Comparison of ENCODE assay signal across 1 cellular context in the genomic region with DNA sequence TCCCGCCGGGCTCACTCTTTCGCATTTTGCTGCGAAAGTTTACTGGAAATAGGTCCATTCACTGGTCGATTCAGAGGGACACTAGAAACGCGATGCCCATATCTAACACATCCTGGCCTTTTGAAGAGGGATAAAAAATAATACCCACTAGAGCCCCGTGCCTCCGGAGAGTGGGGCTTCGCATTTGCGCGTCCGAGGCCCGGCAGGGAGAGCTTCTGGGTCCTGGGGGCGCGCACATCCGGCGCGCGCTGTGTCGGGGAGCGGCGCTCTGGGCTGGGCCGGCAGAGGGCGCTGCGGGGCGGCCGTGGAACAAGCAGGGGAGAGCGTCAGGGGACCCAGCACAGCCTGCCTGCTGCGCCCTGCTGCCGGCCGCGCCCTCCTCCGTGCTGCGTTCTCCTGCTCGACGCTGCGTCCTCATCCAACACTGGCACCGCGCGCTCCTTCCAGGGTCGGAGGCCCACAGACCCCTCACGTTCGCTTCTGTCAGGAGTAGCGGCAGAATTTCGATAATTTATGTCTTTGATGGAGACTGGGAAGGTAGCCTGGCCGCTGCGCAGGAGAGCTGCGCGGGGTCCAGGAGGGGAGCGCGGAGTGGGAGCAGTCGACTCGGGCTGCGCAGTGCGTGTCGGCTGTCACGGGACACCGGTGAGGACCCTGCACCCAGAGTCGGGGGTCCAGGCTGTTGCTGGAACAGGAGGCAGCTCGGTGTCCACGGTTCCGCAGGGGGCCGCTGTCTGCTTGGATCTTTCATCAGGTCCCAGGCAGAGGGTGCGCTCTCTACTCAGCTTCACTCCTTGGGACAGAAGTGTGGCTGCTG.
TF ChIP-seq lines count a peak whose summit lies in the region.

No MANE protein-coding gene starts in this region.

TF ChIP-seq in HepG2, 621 proteins besides CTCF, POLR2A, EP300 and RAD21 (continued from another document):
- TF ChIP-seq, protein P1, sequence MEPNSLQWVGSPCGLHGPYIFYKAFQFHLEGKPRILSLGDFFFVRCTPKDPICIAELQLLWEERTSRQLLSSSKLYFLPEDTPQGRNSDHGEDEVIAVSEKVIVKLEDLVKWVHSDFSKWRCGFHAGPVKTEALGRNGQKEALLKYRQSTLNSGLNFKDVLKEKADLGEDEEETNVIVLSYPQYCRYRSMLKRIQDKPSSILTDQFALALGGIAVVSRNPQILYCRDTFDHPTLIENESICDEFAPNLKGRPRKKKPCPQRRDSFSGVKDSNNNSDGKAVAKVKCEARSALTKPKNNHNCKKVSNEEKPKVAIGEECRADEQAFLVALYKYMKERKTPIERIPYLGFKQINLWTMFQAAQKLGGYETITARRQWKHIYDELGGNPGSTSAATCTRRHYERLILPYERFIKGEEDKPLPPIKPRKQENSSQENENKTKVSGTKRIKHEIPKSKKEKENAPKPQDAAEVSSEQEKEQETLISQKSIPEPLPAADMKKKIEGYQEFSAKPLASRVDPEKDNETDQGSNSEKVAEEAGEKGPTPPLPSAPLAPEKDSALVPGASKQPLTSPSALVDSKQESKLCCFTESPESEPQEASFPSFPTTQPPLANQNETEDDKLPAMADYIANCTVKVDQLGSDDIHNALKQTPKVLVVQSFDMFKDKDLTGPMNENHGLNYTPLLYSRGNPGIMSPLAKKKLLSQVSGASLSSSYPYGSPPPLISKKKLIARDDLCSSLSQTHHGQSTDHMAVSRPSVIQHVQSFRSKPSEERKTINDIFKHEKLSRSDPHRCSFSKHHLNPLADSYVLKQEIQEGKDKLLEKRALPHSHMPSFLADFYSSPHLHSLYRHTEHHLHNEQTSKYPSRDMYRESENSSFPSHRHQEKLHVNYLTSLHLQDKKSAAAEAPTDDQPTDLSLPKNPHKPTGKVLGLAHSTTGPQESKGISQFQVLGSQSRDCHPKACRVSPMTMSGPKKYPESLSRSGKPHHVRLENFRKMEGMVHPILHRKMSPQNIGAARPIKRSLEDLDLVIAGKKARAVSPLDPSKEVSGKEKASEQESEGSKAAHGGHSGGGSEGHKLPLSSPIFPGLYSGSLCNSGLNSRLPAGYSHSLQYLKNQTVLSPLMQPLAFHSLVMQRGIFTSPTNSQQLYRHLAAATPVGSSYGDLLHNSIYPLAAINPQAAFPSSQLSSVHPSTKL (CRISPR knock-in tag; IDR thresholded peaks at IDR 0.05): peak; percentile 44; the same call in 1 of the 2 replicates
- TF ChIP-seq THAP11 (CRISPR knock-in tag; IDR thresholded peaks at IDR 0.05): peak; percentile 36; the same call in 1 of the 2 replicates
- no peak for TF ChIP-seq SMAD1 (CRISPR knock-in tag; IDR thresholded peaks at IDR 0.05; ENCODE audit: borderline replicate concordance, low read depth)
- peak; percentile 49 for TF ChIP-seq YY1 (IDR thresholded peaks at IDR 0.05; ENCODE audit: insufficient read depth, insufficient replicate concordance, low read depth, low read length)
- no peak for TF ChIP-seq ZUFSP (CRISPR knock-in tag; IDR thresholded peaks at IDR 0.05; ENCODE audit: borderline replicate concordance)
- 0 out of 2 replicates have a peak, but pooled peaks have one; percentile 23 for TF ChIP-seq MYC (CRISPR knock-in tag; IDR thresholded peaks at IDR 0.05; ENCODE audit: borderline replicate concordance)
- peak; percentile 36; the same call in 1 of the 2 replicates for TF ChIP-seq ELF3 (CRISPR knock-in tag; IDR thresholded peaks at IDR 0.05)
- no peak for TF ChIP-seq NFKB2 (CRISPR knock-in tag; IDR thresholded peaks at IDR 0.05; ENCODE audit: borderline replicate concordance)
- TF ChIP-seq, protein P2, sequence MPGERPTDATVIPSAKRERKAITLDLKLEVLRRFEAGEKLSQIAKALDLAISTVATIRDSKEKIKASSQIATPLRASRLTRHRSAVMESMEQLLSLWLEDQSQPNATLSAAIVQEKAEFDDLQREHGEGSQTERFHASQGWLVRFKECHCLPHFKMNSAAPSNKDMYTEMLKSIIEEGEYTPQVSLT (CRISPR knock-in tag; IDR thresholded peaks at IDR 0.05; ENCODE audit: borderline replicate concordance, low read depth): no peak
- 0 out of 2 replicates have a peak, but pooled peaks have one; percentile 36 for TF ChIP-seq ZBTB7B (CRISPR knock-in tag; IDR thresholded peaks at IDR 0.05)
- TF ChIP-seq NCOR1 (IDR thresholded peaks at IDR 0.05; ENCODE audit: borderline replicate concordance, low read length): no peak
- TF ChIP-seq ZNF724P (CRISPR knock-in tag; IDR thresholded peaks at IDR 0.05; ENCODE audit: borderline replicate concordance): peak; percentile 53; the same call in 1 of the 2 replicates
- TF ChIP-seq ATRX (CRISPR knock-in tag; IDR thresholded peaks at IDR 0.05; ENCODE audit: borderline replicate concordance): no peak
- TF ChIP-seq HMGXB4 (CRISPR knock-in tag; IDR thresholded peaks at IDR 0.05; ENCODE audit: borderline replicate concordance in 1 of 2, low read depth in 1 of 2): peak; percentile 28 to 56; a peak in 1 of 4 replicates
- TF ChIP-seq KDM3A (CRISPR knock-in tag; IDR thresholded peaks at IDR 0.05; ENCODE audit: low read depth): 0 out of 2 replicates have a peak, but pooled peaks have one; percentile 51
- 0 out of 2 replicates have a peak, but pooled peaks have one; percentile 12 for TF ChIP-seq TBX2 (CRISPR knock-in tag; IDR thresholded peaks at IDR 0.05; ENCODE audit: borderline replicate concordance)
- 0 out of 2 replicates have a peak, but pooled peaks have one; percentile 48 for TF ChIP-seq POGK (CRISPR knock-in tag; conservative IDR thresholded peaks at IDR 0.05)
- no peak for TF ChIP-seq NFIB (CRISPR knock-in tag; IDR thresholded peaks at IDR 0.05; ENCODE audit: borderline replicate concordance)
- TF ChIP-seq, protein P3, sequence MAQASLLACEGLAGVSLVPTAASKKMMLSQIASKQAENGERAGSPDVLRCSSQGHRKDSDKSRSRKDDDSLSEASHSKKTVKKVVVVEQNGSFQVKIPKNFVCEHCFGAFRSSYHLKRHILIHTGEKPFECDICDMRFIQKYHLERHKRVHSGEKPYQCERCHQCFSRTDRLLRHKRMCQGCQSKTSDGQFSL (CRISPR knock-in tag; IDR thresholded peaks at IDR 0.05): no peak
- 0 out of 2 replicates have a peak, but pooled peaks have one; percentile 28 for TF ChIP-seq MAZ (IDR thresholded peaks at IDR 0.05; ENCODE audit: borderline replicate concordance, low read depth, low read length)
- peak; percentile 60; the same call in 1 of the 2 replicates for TF ChIP-seq MAZ (CRISPR knock-in tag; IDR thresholded peaks at IDR 0.05; ENCODE audit: low read depth)
- no peak for TF ChIP-seq NFATC3 (CRISPR knock-in tag; IDR thresholded peaks at IDR 0.05)
- TF ChIP-seq DMAP1 (CRISPR knock-in tag; IDR thresholded peaks at IDR 0.05): no peak
- TF ChIP-seq GABPB1 (CRISPR knock-in tag; IDR thresholded peaks at IDR 0.05): peak; percentile 81; the same call in 1 of the 2 replicates
- no peak for TF ChIP-seq MYNN (CRISPR knock-in tag; IDR thresholded peaks at IDR 0.05; ENCODE audit: low read depth)
- TF ChIP-seq ZBTB7A (CRISPR knock-in tag; IDR thresholded peaks at IDR 0.05): no peak
- peak; percentile 26; the same call in 1 of the 2 replicates for TF ChIP-seq ZNF670 (CRISPR knock-in tag; IDR thresholded peaks at IDR 0.05; ENCODE audit: borderline replicate concordance)
- 0 out of 2 replicates have a peak, but pooled peaks have one; percentile 43 for TF ChIP-seq SMAD3 (CRISPR knock-in tag; IDR thresholded peaks at IDR 0.05)
- TF ChIP-seq ZNF777 (CRISPR knock-in tag; IDR thresholded peaks at IDR 0.05): peak; percentile 60
- TF ChIP-seq MLX (CRISPR knock-in tag; IDR thresholded peaks at IDR 0.05): no peak
- no peak for TF ChIP-seq JUN (CRISPR knock-in tag; IDR thresholded peaks at IDR 0.05)
- TF ChIP-seq ZNF747 (CRISPR knock-in tag; IDR thresholded peaks at IDR 0.05; ENCODE audit: borderline replicate concordance): 0 out of 2 replicates have a peak, but pooled peaks have one; percentile 21
- TF ChIP-seq ZNF501 (CRISPR knock-in tag; IDR thresholded peaks at IDR 0.05): peak; percentile 40; the same call in 1 of the 2 replicates
- no peak for TF ChIP-seq ZSCAN12 (CRISPR knock-in tag; IDR thresholded peaks at IDR 0.05)
- no peak for TF ChIP-seq MNT (IDR thresholded peaks at IDR 0.05)
